In genomic region chr19:18233224-18233825, GRCh38 we compare ENCODE assay signal across 1 cellular context.
A peak's percentile ranks its signal among the peaks of the same experiment; 100 is the strongest.
TF ChIP-seq lines count a peak whose summit lies in the region.

No MANE protein-coding gene starts in this region.

TF ChIP-seq in K562, 482 proteins besides CTCF, POLR2A, EP300 and RAD21 (continued from another document and continues in another):
- TF ChIP-seq NR4A1 (CRISPR knock-in tag; IDR thresholded peaks at IDR 0.05) (no peak), NR4A1 (tag; IDR thresholded peaks at IDR 0.05) (peak; percentile 86), KDM2B (CRISPR knock-in tag; IDR thresholded peaks at IDR 0.05) (no peak), CBFA2T3 (IDR thresholded peaks at IDR 0.05) (no peak), NR2C2 (CRISPR knock-in tag; IDR thresholded peaks at IDR 0.05) (peak; percentile 84), NR2C2 (tag; IDR thresholded peaks at IDR 0.05) (no peak; the same call in 1 of the 2 replicates), MCM3 (IDR thresholded peaks at IDR 0.05) (no peak), RBM15 (IDR thresholded peaks at IDR 0.05; ENCODE audit: insufficient read depth, low read length) (no peak), ZEB2 (IDR thresholded peaks at IDR 0.05) (no peak), ZBTB33 (CRISPR knock-in tag; IDR thresholded peaks at IDR 0.05) (peak; percentile 26; the same call in 1 of the 2 replicates), POLR2H (tag; IDR thresholded peaks at IDR 0.05; ENCODE audit: low read depth) (no peak), WHSC1 (IDR thresholded peaks at IDR 0.05; ENCODE audit: low read length) (no peak), MXI1 (IDR thresholded peaks at IDR 0.05; ENCODE audit: low read depth, low read length) (peak; percentile 47; the same call in 1 of the 2 replicates), COPS2 (conservative IDR thresholded peaks at IDR 0.05) (no peak), ZNF197 (CRISPR knock-in tag; IDR thresholded peaks at IDR 0.05; ENCODE audit: low read depth) (peak; percentile 86), PHB (CRISPR knock-in tag; IDR thresholded peaks at IDR 0.05) (no peak), ATF2 (CRISPR knock-in tag; IDR thresholded peaks at IDR 0.05) (peak; percentile 71; the same call in 1 of the 2 replicates), ZNF232 (CRISPR knock-in tag; IDR thresholded peaks at IDR 0.05) (peak; percentile 86; the same call in 1 of the 2 replicates), ETV6 (IDR thresholded peaks at IDR 0.05; ENCODE audit: borderline replicate concordance in 1 of 2, low read depth in 2 of 2, low read length in 1 of 2) (no peak), ETV6 (CRISPR knock-in tag; IDR thresholded peaks at IDR 0.05; ENCODE audit: borderline replicate concordance) (0 out of 2 replicates have a peak, but pooled peaks have one; percentile 61), MEIS2 (IDR thresholded peaks at IDR 0.05; ENCODE audit: partially characterized antibody) (no peak), ZNF253 (CRISPR knock-in tag; conservative IDR thresholded peaks at IDR 0.05) (no peak), HMGN3 (IDR thresholded peaks at IDR 0.05; ENCODE audit: borderline replicate concordance, extremely low read depth, insufficient read length, low read depth, low read length) (no peak), DMBX1 (CRISPR knock-in tag; IDR thresholded peaks at IDR 0.05; ENCODE audit: borderline replicate concordance) (peak; percentile 84; the same call in 1 of the 2 replicates), ID3 (CRISPR knock-in tag; IDR thresholded peaks at IDR 0.05) (no peak), ID3 (tag; IDR thresholded peaks at IDR 0.05) (peak; percentile 80; the same call in 1 of the 2 replicates), ZNF75A (CRISPR knock-in tag; IDR thresholded peaks at IDR 0.05) (0 out of 2 replicates have a peak, but pooled peaks have one; percentile 13), ZKSCAN1 (IDR thresholded peaks at IDR 0.05; ENCODE audit: low read depth, low read length) (no peak), TFAM (CRISPR knock-in tag; conservative IDR thresholded peaks at IDR 0.05) (no peak), NFYB (IDR thresholded peaks at IDR 0.05; ENCODE audit: extremely low read depth, insufficient read length) (no peak), ATF3 (IDR thresholded peaks at IDR 0.05) (no peak), ATF3 (CRISPR knock-in tag; conservative IDR thresholded peaks at IDR 0.05) (peak; percentile 70; the same call in 1 of the 2 replicates), ZNF584 (CRISPR knock-in tag; IDR thresholded peaks at IDR 0.05; ENCODE audit: low read depth) (peak; percentile 93), ZNF282 (CRISPR knock-in tag; IDR thresholded peaks at IDR 0.05) (no peak), TBP (optimal IDR thresholded peaks at IDR 0.05; ENCODE audit: low read depth, low read length) (no peak), PURB (CRISPR knock-in tag; IDR thresholded peaks at IDR 0.05; ENCODE audit: low read depth) (no peak), ZBTB8A (IDR thresholded peaks at IDR 0.05; ENCODE audit: partially characterized antibody) (no peak), CSDE1 (IDR thresholded peaks at IDR 0.05) (no peak), XRCC5 (IDR thresholded peaks at IDR 0.05; ENCODE audit: low read depth, low read length) (peak; percentile 58; the same call in 1 of the 2 replicates), RBM39 (optimal IDR thresholded peaks at IDR 0.05; ENCODE audit: low read depth, low read length) (no peak), RNF219 (CRISPR knock-in tag; IDR thresholded peaks at IDR 0.05) (no peak), NFRKB (IDR thresholded peaks at IDR 0.05; ENCODE audit: low read depth) (no peak)
- TF ChIP-seq, protein P1, sequence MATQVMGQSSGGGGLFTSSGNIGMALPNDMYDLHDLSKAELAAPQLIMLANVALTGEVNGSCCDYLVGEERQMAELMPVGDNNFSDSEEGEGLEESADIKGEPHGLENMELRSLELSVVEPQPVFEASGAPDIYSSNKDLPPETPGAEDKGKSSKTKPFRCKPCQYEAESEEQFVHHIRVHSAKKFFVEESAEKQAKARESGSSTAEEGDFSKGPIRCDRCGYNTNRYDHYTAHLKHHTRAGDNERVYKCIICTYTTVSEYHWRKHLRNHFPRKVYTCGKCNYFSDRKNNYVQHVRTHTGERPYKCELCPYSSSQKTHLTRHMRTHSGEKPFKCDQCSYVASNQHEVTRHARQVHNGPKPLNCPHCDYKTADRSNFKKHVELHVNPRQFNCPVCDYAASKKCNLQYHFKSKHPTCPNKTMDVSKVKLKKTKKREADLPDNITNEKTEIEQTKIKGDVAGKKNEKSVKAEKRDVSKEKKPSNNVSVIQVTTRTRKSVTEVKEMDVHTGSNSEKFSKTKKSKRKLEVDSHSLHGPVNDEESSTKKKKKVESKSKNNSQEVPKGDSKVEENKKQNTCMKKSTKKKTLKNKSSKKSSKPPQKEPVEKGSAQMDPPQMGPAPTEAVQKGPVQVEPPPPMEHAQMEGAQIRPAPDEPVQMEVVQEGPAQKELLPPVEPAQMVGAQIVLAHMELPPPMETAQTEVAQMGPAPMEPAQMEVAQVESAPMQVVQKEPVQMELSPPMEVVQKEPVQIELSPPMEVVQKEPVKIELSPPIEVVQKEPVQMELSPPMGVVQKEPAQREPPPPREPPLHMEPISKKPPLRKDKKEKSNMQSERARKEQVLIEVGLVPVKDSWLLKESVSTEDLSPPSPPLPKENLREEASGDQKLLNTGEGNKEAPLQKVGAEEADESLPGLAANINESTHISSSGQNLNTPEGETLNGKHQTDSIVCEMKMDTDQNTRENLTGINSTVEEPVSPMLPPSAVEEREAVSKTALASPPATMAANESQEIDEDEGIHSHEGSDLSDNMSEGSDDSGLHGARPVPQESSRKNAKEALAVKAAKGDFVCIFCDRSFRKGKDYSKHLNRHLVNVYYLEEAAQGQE (CRISPR knock-in tag; IDR thresholded peaks at IDR 0.05; ENCODE audit: low read depth): peak; percentile 99
- TF ChIP-seq, protein P2, sequence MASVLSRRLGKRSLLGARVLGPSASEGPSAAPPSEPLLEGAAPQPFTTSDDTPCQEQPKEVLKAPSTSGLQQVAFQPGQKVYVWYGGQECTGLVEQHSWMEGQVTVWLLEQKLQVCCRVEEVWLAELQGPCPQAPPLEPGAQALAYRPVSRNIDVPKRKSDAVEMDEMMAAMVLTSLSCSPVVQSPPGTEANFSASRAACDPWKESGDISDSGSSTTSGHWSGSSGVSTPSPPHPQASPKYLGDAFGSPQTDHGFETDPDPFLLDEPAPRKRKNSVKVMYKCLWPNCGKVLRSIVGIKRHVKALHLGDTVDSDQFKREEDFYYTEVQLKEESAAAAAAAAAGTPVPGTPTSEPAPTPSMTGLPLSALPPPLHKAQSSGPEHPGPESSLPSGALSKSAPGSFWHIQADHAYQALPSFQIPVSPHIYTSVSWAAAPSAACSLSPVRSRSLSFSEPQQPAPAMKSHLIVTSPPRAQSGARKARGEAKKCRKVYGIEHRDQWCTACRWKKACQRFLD (CRISPR knock-in tag; IDR thresholded peaks at IDR 0.05): peak; percentile 84
- TF ChIP-seq, protein P3, sequence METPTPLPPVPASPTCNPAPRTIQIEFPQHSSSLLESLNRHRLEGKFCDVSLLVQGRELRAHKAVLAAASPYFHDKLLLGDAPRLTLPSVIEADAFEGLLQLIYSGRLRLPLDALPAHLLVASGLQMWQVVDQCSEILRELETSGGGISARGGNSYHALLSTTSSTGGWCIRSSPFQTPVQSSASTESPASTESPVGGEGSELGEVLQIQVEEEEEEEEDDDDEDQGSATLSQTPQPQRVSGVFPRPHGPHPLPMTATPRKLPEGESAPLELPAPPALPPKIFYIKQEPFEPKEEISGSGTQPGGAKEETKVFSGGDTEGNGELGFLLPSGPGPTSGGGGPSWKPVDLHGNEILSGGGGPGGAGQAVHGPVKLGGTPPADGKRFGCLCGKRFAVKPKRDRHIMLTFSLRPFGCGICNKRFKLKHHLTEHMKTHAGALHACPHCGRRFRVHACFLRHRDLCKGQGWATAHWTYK (CRISPR knock-in tag; IDR thresholded peaks at IDR 0.05): peak; percentile 67; the same call in 1 of the 2 replicates
- TF ChIP-seq, protein P4, sequence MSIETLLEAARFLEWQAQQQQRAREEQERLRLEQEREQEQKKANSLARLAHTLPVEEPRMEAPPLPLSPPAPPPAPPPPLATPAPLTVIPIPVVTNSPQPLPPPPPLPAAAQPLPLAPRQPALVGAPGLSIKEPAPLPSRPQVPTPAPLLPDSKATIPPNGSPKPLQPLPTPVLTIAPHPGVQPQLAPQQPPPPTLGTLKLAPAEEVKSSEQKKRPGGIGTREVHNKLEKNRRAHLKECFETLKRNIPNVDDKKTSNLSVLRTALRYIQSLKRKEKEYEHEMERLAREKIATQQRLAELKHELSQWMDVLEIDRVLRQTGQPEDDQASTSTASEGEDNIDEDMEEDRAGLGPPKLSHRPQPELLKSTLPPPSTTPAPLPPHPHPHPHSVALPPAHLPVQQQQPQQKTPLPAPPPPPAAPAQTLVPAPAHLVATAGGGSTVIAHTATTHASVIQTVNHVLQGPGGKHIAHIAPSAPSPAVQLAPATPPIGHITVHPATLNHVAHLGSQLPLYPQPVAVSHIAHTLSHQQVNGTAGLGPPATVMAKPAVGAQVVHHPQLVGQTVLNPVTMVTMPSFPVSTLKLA (conservative IDR thresholded peaks at IDR 0.05): peak; percentile 83 to 93
- TF ChIP-seq, protein P5, sequence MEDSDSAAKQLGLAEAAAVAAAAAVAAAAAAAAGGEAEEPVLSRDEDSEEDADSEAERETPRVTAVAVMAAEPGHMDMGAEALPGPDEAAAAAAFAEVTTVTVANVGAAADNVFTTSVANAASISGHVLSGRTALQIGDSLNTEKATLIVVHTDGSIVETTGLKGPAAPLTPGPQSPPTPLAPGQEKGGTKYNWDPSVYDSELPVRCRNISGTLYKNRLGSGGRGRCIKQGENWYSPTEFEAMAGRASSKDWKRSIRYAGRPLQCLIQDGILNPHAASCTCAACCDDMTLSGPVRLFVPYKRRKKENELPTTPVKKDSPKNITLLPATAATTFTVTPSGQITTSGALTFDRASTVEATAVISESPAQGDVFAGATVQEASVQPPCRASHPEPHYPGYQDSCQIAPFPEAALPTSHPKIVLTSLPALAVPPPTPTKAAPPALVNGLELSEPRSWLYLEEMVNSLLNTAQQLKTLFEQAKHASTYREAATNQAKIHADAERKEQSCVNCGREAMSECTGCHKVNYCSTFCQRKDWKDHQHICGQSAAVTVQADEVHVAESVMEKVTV (CRISPR knock-in tag; IDR thresholded peaks at IDR 0.05): no peak
- TF ChIP-seq, protein P6, sequence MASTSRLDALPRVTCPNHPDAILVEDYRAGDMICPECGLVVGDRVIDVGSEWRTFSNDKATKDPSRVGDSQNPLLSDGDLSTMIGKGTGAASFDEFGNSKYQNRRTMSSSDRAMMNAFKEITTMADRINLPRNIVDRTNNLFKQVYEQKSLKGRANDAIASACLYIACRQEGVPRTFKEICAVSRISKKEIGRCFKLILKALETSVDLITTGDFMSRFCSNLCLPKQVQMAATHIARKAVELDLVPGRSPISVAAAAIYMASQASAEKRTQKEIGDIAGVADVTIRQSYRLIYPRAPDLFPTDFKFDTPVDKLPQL (IDR thresholded peaks at IDR 0.05; ENCODE audit: extremely low read depth, insufficient read length): no peak
- TF ChIP-seq, protein P7, sequence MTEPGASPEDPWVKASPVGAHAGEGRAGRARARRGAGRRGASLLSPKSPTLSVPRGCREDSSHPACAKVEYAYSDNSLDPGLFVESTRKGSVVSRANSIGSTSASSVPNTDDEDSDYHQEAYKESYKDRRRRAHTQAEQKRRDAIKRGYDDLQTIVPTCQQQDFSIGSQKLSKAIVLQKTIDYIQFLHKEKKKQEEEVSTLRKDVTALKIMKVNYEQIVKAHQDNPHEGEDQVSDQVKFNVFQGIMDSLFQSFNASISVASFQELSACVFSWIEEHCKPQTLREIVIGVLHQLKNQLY (CRISPR knock-in tag; conservative IDR thresholded peaks at IDR 0.05): no peak
